13 cellular contexts compared by ENCODE assay signal in the genomic region with DNA sequence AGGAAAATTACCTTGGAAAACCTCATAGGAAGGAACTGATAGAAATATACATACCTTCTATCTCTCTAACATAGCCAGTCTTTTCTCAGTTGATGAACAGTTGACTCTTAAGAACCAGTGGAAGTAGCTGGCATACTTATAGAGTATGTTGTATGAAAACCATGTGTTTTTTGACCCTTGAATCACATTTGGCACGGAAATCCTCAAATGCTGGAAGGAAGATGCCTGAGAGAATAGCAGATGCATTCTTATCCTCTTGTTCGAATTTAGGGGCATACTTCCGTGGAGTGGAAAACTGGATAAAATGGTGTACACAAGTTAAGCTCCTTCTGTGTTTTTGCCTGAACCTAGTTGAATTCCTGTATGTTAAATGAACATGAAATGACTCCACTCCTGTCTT.
"Had no signal": no experiment of that assay in that cellular context is flagged by ENCODE, and none has a peak within 500 bp of the region (broad histone marks: within the 10 kb centered on the region; RNA-seq: fewer than 3 reads in every experiment).

No MANE protein-coding gene starts in this region.

- H3K36me3 ChIP-seq: suprapubic skin, vagina had no signal

- H3K9me3 ChIP-seq: SK-N-SH, suprapubic skin, vagina had no signal

- H3K27ac Mint-ChIP-seq: activated CD4-positive, alpha-beta T cell treated with anti-CD3 and anti-CD28 coated beads, Interleukin-2, amount 10 ng/mL, durations not matched to agents 24 days and 14 days; activated T-helper 2 cell treated with anti-CD3 and anti-CD28 coated beads, Interferon-gamma antibody, Interleukin-2, Interleukin-4, amounts not matched to agents 10 μg/mL and 5 μg/mL and 100 μg/mL, durations not matched to agents 14 hours and 24 hours and 36 hours; naive thymus-derived CD4-positive, alpha-beta T cell; WTC11 had no signal

- ATAC-seq: esophagus mucosa; naive thymus-derived CD4-positive, alpha-beta T cell; WTC11 had no signal

- DNase-seq: activated CD4-positive, alpha-beta T cell treated with anti-CD3 and anti-CD28 coated beads, Interleukin-2, amount 10 ng/mL, durations not matched to agents 24 days and 14 days; activated naive CD4-positive, alpha-beta T cell treated with anti-CD3 and anti-CD28 coated beads, Interleukin-2, amount 50 U/mL, for 16 hours; hypothalamus; naive thymus-derived CD4-positive, alpha-beta T cell; right cardiac atrium; SK-N-SH; stimulated activated naive CD4-positive, alpha-beta T cell had no signal

- H3K27me3 Mint-ChIP-seq: activated CD4-positive, alpha-beta T cell treated with anti-CD3 and anti-CD28 coated beads, Interleukin-2, amount 10 ng/mL, durations not matched to agents 24 days and 14 days; brain; naive thymus-derived CD4-positive, alpha-beta T cell had no signal

- H3K36me3 Mint-ChIP-seq: naive thymus-derived CD4-positive, alpha-beta T cell; WTC11 had no signal

- H3K4me3 Mint-ChIP-seq: activated CD4-positive, alpha-beta T cell treated with anti-CD3 and anti-CD28 coated beads, Interleukin-2, amount 10 ng/mL, durations not matched to agents 24 days and 14 days; brain; naive thymus-derived CD4-positive, alpha-beta T cell; WTC11 had no signal

- H3K4me1 Mint-ChIP-seq: activated CD4-positive, alpha-beta T cell treated with anti-CD3 and anti-CD28 coated beads, Interleukin-2, amount 10 ng/mL, durations not matched to agents 24 days and 14 days; naive thymus-derived CD4-positive, alpha-beta T cell had no signal

- H3K27ac ChIP-seq: suprapubic skin had no signal

- H3K4me3 ChIP-seq: suprapubic skin, vagina had no signal

- H3K9me3 Mint-ChIP-seq: WTC11 had no signal

- H3K27me3 ChIP-seq: suprapubic skin, vagina had no signal
